In the genomic region with DNA sequence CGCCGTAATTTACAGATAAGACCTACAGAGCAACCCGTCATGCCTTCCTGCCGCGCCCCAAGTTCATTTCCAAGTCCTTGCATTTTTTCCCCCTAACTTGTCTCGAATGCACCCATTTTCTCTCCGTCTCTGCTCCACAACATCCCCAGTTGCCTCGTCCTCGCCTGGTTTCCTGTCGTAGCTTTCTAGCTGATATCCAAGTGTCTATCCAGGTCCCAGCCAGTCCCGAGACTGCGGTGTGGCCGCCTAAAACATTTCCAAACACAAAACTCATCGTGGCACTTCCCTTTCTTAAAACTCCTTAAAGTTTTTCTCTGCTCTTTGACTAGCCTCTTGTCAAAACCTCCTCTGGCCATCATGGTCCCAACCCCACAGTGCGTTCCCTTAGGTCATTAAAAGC, we compare ENCODE assay signal across 7 cellular contexts. TPM values are rescaled to one million over a fixed set of nuclear protein-coding genes. Genes with fewer than 3 reads are reported as not detected.
DNase-seq lines count a peak whose midpoint lies in the region; ATAC-seq and TF ChIP-seq lines count a peak whose summit lies in the region.

No MANE protein-coding gene starts in this region.

- TSS peak; percentile 82 for BruUV-seq in Panc1 (replicated peaks; lab: Mats Ljungman, UMichigan)

- intact Hi-C loops in Panc1 (cut with micrococcal nuclease; ENCODE audit: unreplicated experiment): loop anchor here (10.0 kb wide), 1 partner anchor 194 kb away; no protein-coding TSS in a partner anchor

- peak overlapping the region; percentile 70 for H3K4me3 Mint-ChIP-seq in GM23338

- H3K27ac ChIP-seq in GM23338 (ENCODE audit: low read depth) (no peak overlapping the region), Panc1 (ENCODE audit: low read length) (peak overlapping the region; percentile 93)

- H3K9me3 Mint-ChIP-seq in GM23338: no peaks in the 10 kb centered on the region

- POLR2A ChIA-PET in Panc1 (lab: Charles Lee): no interaction called here

- H3K4me1 Mint-ChIP-seq in GM23338: peaks cover 38% of the 10 kb centered on the region

- peak overlapping the region; percentile 52 for H2AFZ ChIP-seq in GM23338

- DNase-seq in GM23338 (ENCODE audit: low spot score): peak; percentile 18
- no peak for DNase-seq in Panc1 (ENCODE audit: low read depth, low spot score)
- peak; percentile 18 for DNase-seq in fibroblast of peridontal ligament (ENCODE audit: extremely low read depth)
- no peak for DNase-seq in skeletal muscle cell (ENCODE audit: low read depth)
- DNase-seq in islet precursor cell: no peak
- DNase-seq in NCI-H1436 (lab: John Stamatoyannopoulos, UW): no peak

- H3K27ac Mint-ChIP-seq in GM23338: no peak overlapping the region; the same call in 1 of the 2 replicates

- ATAC-seq in GM23338 (no peak), Panc1 (no peak), GM18511 (IDR thresholded peaks at IDR 0.05; ENCODE audit: unreplicated experiment) (no peak)

- H3K36me3 ChIP-seq in GM23338 (ENCODE audit: insufficient read depth) (no peaks in the 10 kb centered on the region), Panc1 (ENCODE audit: control insufficient read depth, insufficient read depth, low read length) (no peaks in the 10 kb centered on the region)

- H3K4me1 ChIP-seq in GM23338 (ENCODE audit: insufficient read depth) (peaks cover 22% of the 10 kb centered on the region), Panc1 (ENCODE audit: control insufficient read depth, insufficient read depth, low read length) (peaks cover 15% of the 10 kb centered on the region)

- H3K27me3 ChIP-seq in GM23338 (ENCODE audit: insufficient read depth) (peaks cover 6% of the 10 kb centered on the region; the same call in 1 of the 2 replicates), Panc1 (ENCODE audit: control insufficient read depth, insufficient read depth, low read length) (no peaks in the 10 kb centered on the region)

- peaks cover 31% of the 10 kb centered on the region for H3K79me2 ChIP-seq in GM23338 (replicated peaks; ENCODE audit: insufficient read depth)

- no peak for TF ChIP-seq CTCF in GM23338 (conservative IDR thresholded peaks at IDR 0.05; ENCODE audit: low read depth in 2 of 2)
- no peak for TF ChIP-seq CTCF in Panc1 (IDR thresholded peaks at IDR 0.05)

- no peaks in the 10 kb centered on the region; the same call in 2 of the 3 replicates for H3K36me3 Mint-ChIP-seq in GM23338 (ENCODE audit: low read depth)

- H3K4me2 ChIP-seq in GM23338: peak overlapping the region; percentile 78

- peaks cover 11% of the 10 kb centered on the region for H3K27me3 Mint-ChIP-seq in GM23338 (ENCODE audit: insufficient read depth, low read depth, poor library complexity)

- H3F3A ChIP-seq in GM23338 (replicated peaks; ENCODE audit: low read depth): no peaks in the 10 kb centered on the region

- H3K4me3 ChIP-seq in GM23338: peak overlapping the region; percentile 66
- peak overlapping the region; percentile 91 to 95 for H3K4me3 ChIP-seq in Panc1 (ENCODE audit: low read depth in 2 of 2, low read length in 2 of 2)
- peak overlapping the region; percentile 87 for H3K4me3 ChIP-seq in skeletal muscle cell (ENCODE audit: low read depth, low read length)

- H4K20me1 ChIP-seq in GM23338 (replicated peaks; ENCODE audit: insufficient read depth): peaks cover 12% of the 10 kb centered on the region; the same call in 1 of the 2 replicates

- no peaks in the 10 kb centered on the region for H3K9me3 ChIP-seq in Panc1 (ENCODE audit: control insufficient read depth, insufficient read depth, low read depth, low read length)

- CTCF ChIA-PET in Panc1 (lab: Charles Lee): no interaction called here

- in situ Hi-C loops in Panc1 (cut with HindIII; ENCODE audit: low pct_unique_long_range_greater_than_20kb, low sequenced_read_pairs): no loop called here

- H3K9me2 ChIP-seq in GM23338 (ENCODE audit: insufficient read depth): no peaks in the 10 kb centered on the region

TF ChIP-seq in GM23338, 12 proteins besides CTCF, POLR2A, EP300 and RAD21 (continues in another document):
- TF ChIP-seq, protein P1, sequence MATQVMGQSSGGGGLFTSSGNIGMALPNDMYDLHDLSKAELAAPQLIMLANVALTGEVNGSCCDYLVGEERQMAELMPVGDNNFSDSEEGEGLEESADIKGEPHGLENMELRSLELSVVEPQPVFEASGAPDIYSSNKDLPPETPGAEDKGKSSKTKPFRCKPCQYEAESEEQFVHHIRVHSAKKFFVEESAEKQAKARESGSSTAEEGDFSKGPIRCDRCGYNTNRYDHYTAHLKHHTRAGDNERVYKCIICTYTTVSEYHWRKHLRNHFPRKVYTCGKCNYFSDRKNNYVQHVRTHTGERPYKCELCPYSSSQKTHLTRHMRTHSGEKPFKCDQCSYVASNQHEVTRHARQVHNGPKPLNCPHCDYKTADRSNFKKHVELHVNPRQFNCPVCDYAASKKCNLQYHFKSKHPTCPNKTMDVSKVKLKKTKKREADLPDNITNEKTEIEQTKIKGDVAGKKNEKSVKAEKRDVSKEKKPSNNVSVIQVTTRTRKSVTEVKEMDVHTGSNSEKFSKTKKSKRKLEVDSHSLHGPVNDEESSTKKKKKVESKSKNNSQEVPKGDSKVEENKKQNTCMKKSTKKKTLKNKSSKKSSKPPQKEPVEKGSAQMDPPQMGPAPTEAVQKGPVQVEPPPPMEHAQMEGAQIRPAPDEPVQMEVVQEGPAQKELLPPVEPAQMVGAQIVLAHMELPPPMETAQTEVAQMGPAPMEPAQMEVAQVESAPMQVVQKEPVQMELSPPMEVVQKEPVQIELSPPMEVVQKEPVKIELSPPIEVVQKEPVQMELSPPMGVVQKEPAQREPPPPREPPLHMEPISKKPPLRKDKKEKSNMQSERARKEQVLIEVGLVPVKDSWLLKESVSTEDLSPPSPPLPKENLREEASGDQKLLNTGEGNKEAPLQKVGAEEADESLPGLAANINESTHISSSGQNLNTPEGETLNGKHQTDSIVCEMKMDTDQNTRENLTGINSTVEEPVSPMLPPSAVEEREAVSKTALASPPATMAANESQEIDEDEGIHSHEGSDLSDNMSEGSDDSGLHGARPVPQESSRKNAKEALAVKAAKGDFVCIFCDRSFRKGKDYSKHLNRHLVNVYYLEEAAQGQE (IDR thresholded peaks at IDR 0.05; ENCODE audit: unreplicated experiment): no peak
- TF ChIP-seq EZH2 (IDR thresholded peaks at IDR 0.05; ENCODE audit: low read depth, unreplicated experiment): no peak
- no peak for TF ChIP-seq ZNF114 (CRISPR knock-in tag; IDR thresholded peaks at IDR 0.05)
- TF ChIP-seq EZH2phosphoT487 (IDR thresholded peaks at IDR 0.05; ENCODE audit: unreplicated experiment): no peak
- no peak for TF ChIP-seq NANOG (IDR thresholded peaks at IDR 0.05; ENCODE audit: borderline replicate concordance)
- no peak for TF ChIP-seq CREB1 (CRISPR knock-in tag; IDR thresholded peaks at IDR 0.05; ENCODE audit: low read depth)
- no peak for TF ChIP-seq ZNF331 (CRISPR knock-in tag; IDR thresholded peaks at IDR 0.05; ENCODE audit: low read depth)

RNA-seq across cellular contexts. Expression of a gene that starts 1.2 kb away (rescaled TPM):
- 31.1 and 33.9 TPM in 2 replicates for total RNA-seq in GM23338 (2014; rRNA removed; shearing (Covaris generic))
- polyA plus RNA-seq in GM23338 (2016; fragmentation: Nextera tagmentation; extraction: Ambion mirVana): 59.0 and 61.0 TPM in 2 replicates
- total RNA-seq in Panc1 (2021; ENCODE audit: unreplicated experiment): 22.2 TPM
- 3.9 TPM for polyA plus RNA-seq in Panc1 (2012; ENCODE audit: insufficient read length)

Comparison
In these comparisons a context has a peak if more than half of its experiments do, and no peak if none do; other contexts are left out.
1. DNase-seq: peak in GM23338 (single experiment) and fibroblast of peridontal ligament (single experiment); none in Panc1 (single experiment), skeletal muscle cell (single experiment), islet precursor cell (single experiment) and NCI-H1436 (single experiment).
2. Peak in every context shown above with its lines, with median percentiles within 50 percentile points of each other: H3K4me3 ChIP-seq.